Comparison of ENCODE assay signal across 14 cellular contexts in the genomic region with DNA sequence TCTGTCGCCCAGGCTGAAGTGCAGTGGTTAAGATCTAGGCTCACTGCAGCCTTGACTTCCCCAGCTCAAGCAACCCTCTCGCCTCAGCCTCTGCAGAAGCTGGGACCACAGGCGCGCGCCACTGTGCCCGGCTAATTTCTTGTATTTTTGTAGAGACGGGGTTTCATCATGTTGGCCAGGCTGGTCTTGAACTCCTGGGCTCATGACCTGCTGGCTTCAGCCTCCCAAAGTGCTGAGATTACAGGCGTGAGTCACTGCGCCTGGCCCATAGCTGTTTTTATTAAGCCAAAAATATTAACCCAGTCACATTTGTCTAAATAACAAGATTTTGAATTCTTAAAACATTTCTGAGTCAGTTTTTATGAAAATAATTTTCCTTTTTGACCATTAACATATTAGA. TPM values are rescaled to one million over a fixed set of nuclear protein-coding genes. Genes with fewer than 3 reads are reported as not detected.
DNase-seq lines count a peak whose midpoint lies in the region; ATAC-seq and TF ChIP-seq lines count a peak whose summit lies in the region.
"Had no signal": no experiment of that assay in that cellular context is flagged by ENCODE, and none has a peak within 500 bp of the region (broad histone marks: within the 10 kb centered on the region; RNA-seq: fewer than 3 reads in every experiment).

No MANE protein-coding gene starts in this region.

- intact Hi-C loops in transverse colon (cut with DNase I; ENCODE audit: low total_unique reads): loop anchor here (5.0 kb wide), 1 partner anchor 103 kb away; no protein-coding TSS in a partner anchor
- intact Hi-C loops in PC-3 (cut with micrococcal nuclease): no loop called here

- H3K4me1 ChIP-seq in neural progenitor cell: peaks cover 3% of the 10 kb centered on the region
- H3K4me1 ChIP-seq in transverse colon: peaks cover 0 to 7% (median 5%) of the 10 kb centered on the region in 4 donors
- H3K4me1 ChIP-seq in PC-3 (ENCODE audit: insufficient read depth, low read length): peaks cover 9% of the 10 kb centered on the region
- H3K4me1 ChIP-seq: HAP-1 had no signal

- no peak for TF ChIP-seq POLR2A in transverse colon (IDR thresholded peaks at IDR 0.05)

- TF ChIP-seq EP300 in transverse colon (IDR thresholded peaks at IDR 0.05; ENCODE audit: low read depth): no peak

- 70 to 88% methylated on average over 2 to 9 of the region's 9 CpGs for WGBS in transverse colon (ENCODE audit: low coverage in 1 of 2), 2 donors

- CTCF ChIA-PET in PC-3 (lab: Charles Lee): no interaction called here

- in situ Hi-C loops in transverse colon (cut with MboI; ENCODE audit: low pct_ligation_motif_present in 1 of 4, low pct_unique_long_range_greater_than_20kb in 1 of 4, low sequenced_read_pairs in 3 of 4): no loop called here

- no peaks in the 10 kb centered on the region for H3K79me2 ChIP-seq in SU-DHL-6 (ENCODE audit: insufficient read depth, low read length)
- no peaks in the 10 kb centered on the region for H3K79me2 ChIP-seq in neural progenitor cell (ENCODE audit: low read depth)
- H3K79me2 ChIP-seq in PC-3 (ENCODE audit: low read length): no peaks in the 10 kb centered on the region

- DNase-seq in fibroblast of mammary gland (ENCODE audit: low read depth) (peak; percentile 43), neural progenitor cell (ENCODE audit: low spot score) (no peak), transverse colon (no peak), PC-3 (no peak), inferior parietal cortex (ENCODE audit: extremely low spot score) (no peak)
- DNase-seq: kidney glomerular epithelial cell, NCI-H748 treated with DMSO at 0.1 percent for 48 hours, SIG-M5, trophoblast cell had no signal

- H3K27me3 ChIP-seq in SU-DHL-6 (ENCODE audit: low read length): no peaks in the 10 kb centered on the region
- peaks cover 22% of the 10 kb centered on the region for H3K27me3 ChIP-seq in neural progenitor cell
- H3K27me3 ChIP-seq in transverse colon: no peaks in the 10 kb centered on the region
- H3K27me3 ChIP-seq in PC-3 (ENCODE audit: low read length): no peaks in the 10 kb centered on the region

- H3K4me2 ChIP-seq in SU-DHL-6 (ENCODE audit: low read depth, low read length, poor library complexity, severe bottlenecking) (peak overlapping the region; percentile 51), neural progenitor cell (peak overlapping the region; percentile 77), PC-3 (ENCODE audit: low read length) (no peak overlapping the region)

- H4K20me1 ChIP-seq in SU-DHL-6 (ENCODE audit: low read depth, low read length): no peaks in the 10 kb centered on the region
- H4K20me1 ChIP-seq in neural progenitor cell (ENCODE audit: low read depth): no peaks in the 10 kb centered on the region
- H4K20me1 ChIP-seq in PC-3 (ENCODE audit: low read length): no peaks in the 10 kb centered on the region

- H3K9ac ChIP-seq in SU-DHL-6 (ENCODE audit: low read length): no peak overlapping the region
- H3K9ac ChIP-seq in neural progenitor cell: no peak overlapping the region
- no peak overlapping the region for H3K9ac ChIP-seq in PC-3 (ENCODE audit: low read length)

- H2AFZ ChIP-seq in SU-DHL-6 (ENCODE audit: low read depth, low read length, severe bottlenecking): no peak overlapping the region
- H2AFZ ChIP-seq in neural progenitor cell (replicated peaks): peak overlapping the region; percentile 98
- H2AFZ ChIP-seq in PC-3 (ENCODE audit: low read length): no peak overlapping the region

- no peak overlapping the region for H3K4me3 ChIP-seq in SU-DHL-6 (ENCODE audit: insufficient read depth, low read length, poor library complexity, severe bottlenecking)
- no peak overlapping the region for H3K4me3 ChIP-seq in fibroblast of mammary gland (ENCODE audit: control insufficient read depth, low read depth, low read length)
- peak overlapping the region; percentile 43 for H3K4me3 ChIP-seq in neural progenitor cell
- H3K4me3 ChIP-seq in transverse colon: no peak overlapping the region
- H3K4me3 ChIP-seq in PC-3 (ENCODE audit: low read length): no peak overlapping the region
- H3K4me3 ChIP-seq: HAP-1 had no signal

- H3F3A ChIP-seq in SU-DHL-6 (ENCODE audit: insufficient read depth) (peaks cover 6% of the 10 kb centered on the region; the same call in 1 of the 2 replicates), neural progenitor cell (ENCODE audit: low read depth) (peaks cover 3% of the 10 kb centered on the region), PC-3 (ENCODE audit: low read length, unreplicated experiment) (no peaks in the 10 kb centered on the region)

- peaks cover 9% of the 10 kb centered on the region for H3K27me3 Mint-ChIP-seq in neural progenitor cell (ENCODE audit: insufficient read depth, low read depth)
- H3K27me3 Mint-ChIP-seq: stimulated activated memory B cell treated with anti-CD40 and anti-IgM and Interleukin-4, amounts not matched to agents 10 μg/mL and 1 μg/mL and 100 μg/mL, for 72 hours had no signal

- no peaks in the 10 kb centered on the region for H3K4me1 Mint-ChIP-seq in neural progenitor cell

- no TSS peak for BruUV-seq in PC-3 (replicated peaks; lab: Mats Ljungman, UMichigan)

- H3K9me2 ChIP-seq in SU-DHL-6 (replicated peaks; ENCODE audit: insufficient read depth, low read length) (no peaks in the 10 kb centered on the region), PC-3 (replicated peaks; ENCODE audit: low read length) (no peaks in the 10 kb centered on the region)

- no peaks in the 10 kb centered on the region for H3K36me3 Mint-ChIP-seq in neural progenitor cell

- peaks cover 12% of the 10 kb centered on the region; the same call in 1 of the 2 replicates for H3K9me3 ChIP-seq in SU-DHL-6 (ENCODE audit: insufficient read depth, low read length)
- no peaks in the 10 kb centered on the region for H3K9me3 ChIP-seq in neural progenitor cell (ENCODE audit: low read depth)
- peaks cover 0 to 9% of the 10 kb centered on the region in 2 donors for H3K9me3 ChIP-seq in transverse colon
- H3K9me3 ChIP-seq in PC-3 (ENCODE audit: low read length): 0 out of 2 replicates have a peak, but pooled peaks cover 4% of the 10 kb centered on the region

- H3K27ac Mint-ChIP-seq in neural progenitor cell: no peak overlapping the region
- H3K27ac Mint-ChIP-seq: stimulated activated memory B cell treated with anti-CD40 and anti-IgM and Interleukin-4, amounts not matched to agents 10 μg/mL and 1 μg/mL and 100 μg/mL, for 72 hours had no signal

- peaks cover 18% of the 10 kb centered on the region for H3K9me3 Mint-ChIP-seq in neural progenitor cell

- no peak for TF ChIP-seq CTCF in SU-DHL-6 (IDR thresholded peaks at IDR 0.05; ENCODE audit: insufficient read depth, low read length, poor library complexity, severe bottlenecking)
- no peak for TF ChIP-seq CTCF in fibroblast of mammary gland (conservative IDR thresholded peaks at IDR 0.05; ENCODE audit: control insufficient read depth, insufficient read depth, low read depth, low read length)
- TF ChIP-seq CTCF in neural progenitor cell (IDR thresholded peaks at IDR 0.05): no peak
- TF ChIP-seq CTCF in transverse colon (IDR thresholded peaks at IDR 0.05): no peak
- no peak for TF ChIP-seq CTCF in PC-3 (conservative IDR thresholded peaks at IDR 0.05; ENCODE audit: low read depth, low read length)

- no peak for ATAC-seq in GM18498 (IDR thresholded peaks at IDR 0.05; ENCODE audit: unreplicated experiment)
- no peak for ATAC-seq in PC-3
- ATAC-seq: stimulated activated memory B cell treated with anti-CD40 and anti-IgM and Interleukin-4, amounts not matched to agents 10 μg/mL and 1 μg/mL and 100 μg/mL, for 72 hours had no signal

- H3K36me3 ChIP-seq in SU-DHL-6 (ENCODE audit: low read length): no peaks in the 10 kb centered on the region
- no peaks in the 10 kb centered on the region for H3K36me3 ChIP-seq in neural progenitor cell
- no peaks in the 10 kb centered on the region for H3K36me3 ChIP-seq in transverse colon
- H3K36me3 ChIP-seq in PC-3 (ENCODE audit: low read depth, low read length): no peaks in the 10 kb centered on the region; the same call in 1 of the 2 replicates
- H3K36me3 ChIP-seq: HAP-1 had no signal

- POLR2A ChIA-PET in PC-3 (lab: Charles Lee; ENCODE audit: unreplicated experiment): no interaction called here

- H3K27ac ChIP-seq in SU-DHL-6 (ENCODE audit: low read depth, low read length): no peak overlapping the region
- no peak overlapping the region for H3K27ac ChIP-seq in neural progenitor cell
- H3K27ac ChIP-seq in transverse colon: peak overlapping the region in 3 of 4 donors; percentile 10 to 74 (median 42)
- no peak overlapping the region for H3K27ac ChIP-seq in PC-3 (ENCODE audit: low read length)
- H3K27ac ChIP-seq: VCaP had no signal

- no peak overlapping the region for H3K4me3 Mint-ChIP-seq in neural progenitor cell
- H3K4me3 Mint-ChIP-seq: stimulated activated memory B cell treated with anti-CD40 and anti-IgM and Interleukin-4, amounts not matched to agents 10 μg/mL and 1 μg/mL and 100 μg/mL, for 72 hours had no signal

RNA-seq across cellular contexts. Expression of a gene that starts 6.3 kb away (rescaled TPM):
- total RNA-seq in neural progenitor cell (ENCODE audit: low replicate concordance) (22.8 and 30.6 TPM in 2 replicates), transverse colon (10 to 100 TPM in 1 of 4 donors, 1 to 10 TPM in 3; 6.8 to 13.7 (median 8.3) TPM), PC-3 (2014; rRNA removed) (4.2 and 5.4 TPM in 2 replicates)

RNA-seq across cellular contexts. Expression of a gene that starts 19.7 kb away (rescaled TPM):
- total RNA-seq in neural progenitor cell (ENCODE audit: low replicate concordance): 1.2 TPM in 1 of 2 replicates, not detected in the other
- 100 to 1,000 TPM in 2 of 4 donors, 10 to 100 TPM in 2; 34.5 to 198 (median 91.3) TPM for total RNA-seq in transverse colon
- total RNA-seq in PC-3 (2014; rRNA removed): 4.6 and 5.0 TPM in 2 replicates

RNA-seq across cellular contexts. Expression of a gene that starts 49.0 kb away (rescaled TPM):
- not detected in 2 replicates for total RNA-seq in neural progenitor cell (ENCODE audit: low replicate concordance)
- under 1 TPM in 1 of 4 donors, not detected in 3; 0.14 TPM for total RNA-seq in transverse colon
- 0.92 and 1.0 TPM in 2 replicates for total RNA-seq in PC-3 (2014; rRNA removed)

Comparison
In these comparisons a context has a peak if more than half of its experiments do, and no peak if none do; other contexts are left out.
1. H3K27ac ChIP-seq: peak in transverse colon (3 of 4); none in SU-DHL-6 (single experiment), neural progenitor cell (single experiment) and PC-3 (single experiment).